Comparison of ENCODE assay signal across 37 cellular contexts in genomic region chr1:2885001-2885400, GRCh38.
"Had no signal": no experiment of that assay in that cellular context is flagged by ENCODE, and none has a peak within 500 bp of the region (broad histone marks: within the 10 kb centered on the region; RNA-seq: fewer than 3 reads in every experiment).

No MANE protein-coding gene starts in this region.

- H3K9me3 Mint-ChIP-seq: activated naive CD4-positive, alpha-beta T cell treated with anti-CD3 and anti-CD28 coated beads, Interleukin-2, amount 10 ng/mL, durations not matched to agents 7 days and 5 days; activated naive CD4-positive, alpha-beta T cell treated with anti-CD3 and anti-CD28 coated beads, Interleukin-2, amount 50 U/mL, for 24 hours; activated naive CD4-positive, alpha-beta T cell treated with anti-CD3 and anti-CD28 coated beads, Interleukin-2, amount 50 U/mL, for 72 hours; activated naive CD8-positive, alpha-beta T cell treated with anti-CD3 and anti-CD28 coated beads for 36 hours; activated naive CD8-positive, alpha-beta T cell treated with anti-CD3 and anti-CD28 coated beads, Interleukin-2, amount 10 ng/mL, durations not matched to agents 7 days and 5 days; activated naive CD8-positive, alpha-beta T cell treated with anti-CD3 and anti-CD28 coated beads, Interleukin-2, amount 50 U/mL, for 24 hours; activated T-cell treated with anti-CD3 and anti-CD28 coated beads, Interleukin-2, amount 50 U/mL, for 24 hours; activated T-cell treated with anti-CD3 and anti-CD28 coated beads, Interleukin-2, amount 50 U/mL, for 4 hours; activated T-cell treated with anti-CD3 and anti-CD28 coated beads, Interleukin-2, amount 50 U/mL, for 72 hours; activated T-helper 1 cell treated with anti-CD3 and anti-CD28 coated beads, Interleukin-12 subunit alpha, Interleukin-12 subunit beta, Interleukin-2, Interleukin-4 antibody, amounts not matched to agents 30 ng/mL and 10 ng/mL and 1 ng/mL, durations not matched to agents 14 hours and 24 hours and 36 hours; activated T-helper 17 cell treated with anti-CD3 and anti-CD28 coated beads, Interleukin-2, amount 50 U/mL, for 72 hours; activated T-helper 2 cell treated with anti-CD3 and anti-CD28 coated beads, Interferon-gamma antibody, Interleukin-2, Interleukin-4, amounts not matched to agents 10 μg/mL and 5 μg/mL and 100 μg/mL, durations not matched to agents 14 hours and 24 hours and 36 hours; central memory CD8-positive, alpha-beta T cell had no signal

- H3K4me3 ChIP-seq: adrenal gland, ascending aorta, body of pancreas, breast epithelium, cardiac muscle cell had no signal

- H3K27ac ChIP-seq: adrenal gland, ascending aorta, body of pancreas, brain microvascular endothelial cell, breast epithelium, cardiac muscle cell had no signal

- H3K4me1 Mint-ChIP-seq: activated naive CD4-positive, alpha-beta T cell treated with anti-CD3 and anti-CD28 coated beads, Interleukin-2, amount 50 U/mL, for 24 hours; activated naive CD8-positive, alpha-beta T cell treated with anti-CD3 and anti-CD28 coated beads, Interleukin-2, amount 10 ng/mL, durations not matched to agents 7 days and 5 days; activated naive CD8-positive, alpha-beta T cell treated with anti-CD3 and anti-CD28 coated beads, Interleukin-2, amount 50 U/mL, for 24 hours; activated T-helper 17 cell treated with anti-CD3 and anti-CD28 coated beads, Interleukin-2, amount 50 U/mL, for 72 hours; brain; central memory CD8-positive, alpha-beta T cell had no signal

- H3K27me3 Mint-ChIP-seq: activated naive CD4-positive, alpha-beta T cell treated with anti-CD3 and anti-CD28 coated beads, Interleukin-2, amount 50 U/mL, for 24 hours; activated naive CD8-positive, alpha-beta T cell; activated T-helper 17 cell treated with anti-CD3 and anti-CD28 coated beads, Interleukin-2, amount 50 U/mL, for 72 hours had no signal

- H3K27ac Mint-ChIP-seq: activated naive CD4-positive, alpha-beta T cell treated with anti-CD3 and anti-CD28 coated beads, Interleukin-2, amount 10 ng/mL, durations not matched to agents 7 days and 5 days; activated naive CD4-positive, alpha-beta T cell treated with anti-CD3 and anti-CD28 coated beads, Interleukin-2, amount 50 U/mL, for 24 hours; activated naive CD4-positive, alpha-beta T cell treated with anti-CD3 and anti-CD28 coated beads, Interleukin-2, amount 50 U/mL, for 72 hours; activated naive CD8-positive, alpha-beta T cell; activated naive CD8-positive, alpha-beta T cell treated with anti-CD3 and anti-CD28 coated beads for 36 hours; activated naive CD8-positive, alpha-beta T cell treated with anti-CD3 and anti-CD28 coated beads, Interleukin-2, amount 10 ng/mL, durations not matched to agents 7 days and 5 days; activated naive CD8-positive, alpha-beta T cell treated with anti-CD3 and anti-CD28 coated beads, Interleukin-2, amount 50 U/mL, for 24 hours; activated T-cell treated with anti-CD3 and anti-CD28 coated beads, Interleukin-2, amount 50 U/mL, for 24 hours; activated T-cell treated with anti-CD3 and anti-CD28 coated beads, Interleukin-2, amount 50 U/mL, for 72 hours; activated T-helper 1 cell treated with anti-CD3 and anti-CD28 coated beads, Interleukin-12 subunit alpha, Interleukin-12 subunit beta, Interleukin-2, Interleukin-4 antibody, amounts not matched to agents 30 ng/mL and 10 ng/mL and 1 ng/mL, durations not matched to agents 14 hours and 24 hours and 36 hours; activated T-helper 17 cell treated with anti-CD3 and anti-CD28 coated beads, Interleukin-2, amount 50 U/mL, for 72 hours; activated T-helper 2 cell treated with anti-CD3 and anti-CD28 coated beads, Interferon-gamma antibody, Interleukin-2, Interleukin-4, amounts not matched to agents 10 μg/mL and 5 μg/mL and 100 μg/mL, durations not matched to agents 14 hours and 24 hours and 36 hours had no signal

- H3K4me3 Mint-ChIP-seq: activated naive CD4-positive, alpha-beta T cell treated with anti-CD3 and anti-CD28 coated beads, Interleukin-2, amount 10 ng/mL, durations not matched to agents 7 days and 5 days; activated naive CD4-positive, alpha-beta T cell treated with anti-CD3 and anti-CD28 coated beads, Interleukin-2, amount 50 U/mL, for 24 hours; activated naive CD8-positive, alpha-beta T cell; activated naive CD8-positive, alpha-beta T cell treated with anti-CD3 and anti-CD28 coated beads for 36 hours; activated naive CD8-positive, alpha-beta T cell treated with anti-CD3 and anti-CD28 coated beads, Interleukin-2, amount 10 ng/mL, durations not matched to agents 7 days and 5 days; activated naive CD8-positive, alpha-beta T cell treated with anti-CD3 and anti-CD28 coated beads, Interleukin-2, amount 50 U/mL, for 24 hours; activated T-cell treated with anti-CD3 and anti-CD28 coated beads, Interleukin-2, amount 50 U/mL, for 24 hours; activated T-cell treated with anti-CD3 and anti-CD28 coated beads, Interleukin-2, amount 50 U/mL, for 4 hours; activated T-cell treated with anti-CD3 and anti-CD28 coated beads, Interleukin-2, amount 50 U/mL, for 72 hours; activated T-helper 1 cell treated with anti-CD3 and anti-CD28 coated beads, Interleukin-12 subunit alpha, Interleukin-12 subunit beta, Interleukin-2, Interleukin-4 antibody, amounts not matched to agents 30 ng/mL and 10 ng/mL and 1 ng/mL, durations not matched to agents 14 hours and 24 hours and 36 hours; activated T-helper 17 cell treated with anti-CD3 and anti-CD28 coated beads, Interleukin-2, amount 50 U/mL, for 72 hours; central memory CD8-positive, alpha-beta T cell had no signal

- H3K36me3 Mint-ChIP-seq: activated naive CD4-positive, alpha-beta T cell treated with anti-CD3 and anti-CD28 coated beads, Interleukin-2, amount 10 ng/mL, durations not matched to agents 7 days and 5 days; activated naive CD4-positive, alpha-beta T cell treated with anti-CD3 and anti-CD28 coated beads, Interleukin-2, amount 50 U/mL, for 24 hours; activated naive CD4-positive, alpha-beta T cell treated with anti-CD3 and anti-CD28 coated beads, Interleukin-2, amount 50 U/mL, for 72 hours; activated naive CD8-positive, alpha-beta T cell; activated naive CD8-positive, alpha-beta T cell treated with anti-CD3 and anti-CD28 coated beads for 36 hours; activated naive CD8-positive, alpha-beta T cell treated with anti-CD3 and anti-CD28 coated beads, Interleukin-2, amount 10 ng/mL, durations not matched to agents 7 days and 5 days; brain had no signal

- H3K27me3 ChIP-seq: adrenal gland, ascending aorta, brain microvascular endothelial cell, cardiac muscle cell had no signal

- DNase-seq: activated effector memory CD4-positive, alpha-beta T cell treated with anti-CD3 and anti-CD28 coated beads, Interleukin-2, amount 50 U/mL, for 16 hours; activated effector memory CD4-positive, alpha-beta T cell treated with Interleukin-2 at 50 U/mL for 16 hours; activated gamma-delta T cell; activated gamma-delta T cell treated with Interleukin-2 at 50 U/mL for 16 hours; activated naive CD4-positive, alpha-beta T cell; activated naive CD4-positive, alpha-beta T cell treated with anti-CD3 and anti-CD28 coated beads, Interleukin-2, amount 10 ng/mL, durations not matched to agents 7 days and 5 days; activated naive CD4-positive, alpha-beta T cell treated with anti-CD3 and anti-CD28 coated beads, Interleukin-2, amount 50 U/mL, for 16 hours; activated naive CD4-positive, alpha-beta T cell treated with Interleukin-2 at 50 U/mL for 16 hours; activated naive CD8-positive, alpha-beta T cell treated with anti-CD3 and anti-CD28 coated beads for 36 hours; activated naive CD8-positive, alpha-beta T cell treated with anti-CD3 and anti-CD28 coated beads, Interleukin-2, amount 10 ng/mL, durations not matched to agents 7 days and 5 days; activated naive CD8-positive, alpha-beta T cell treated with anti-CD3 and anti-CD28 coated beads, Interleukin-2, amount 50 U/mL, for 24 hours; activated T-cell treated with anti-CD3 and anti-CD28 coated beads, Interleukin-2, amount 50 U/mL, for 1 hour; activated T-cell treated with anti-CD3 and anti-CD28 coated beads, Interleukin-2, amount 50 U/mL, for 24 hours; activated T-cell treated with anti-CD3 and anti-CD28 coated beads, Interleukin-2, amount 50 U/mL, for 4 hours; activated T-cell treated with anti-CD3 and anti-CD28 coated beads, Interleukin-2, amount 50 U/mL, for 48 hours; activated T-cell treated with anti-CD3 and anti-CD28 coated beads, Interleukin-2, amount 50 U/mL, for 72 hours; adrenal gland; amniotic stem cell; amygdala; anterior cingulate cortex; aorta; body of pancreas; brain microvascular endothelial cell; caudate nucleus; central memory CD4-positive, alpha-beta T cell; cerebellar nuclear complex had no signal

- H3K9me3 ChIP-seq: adrenal gland, ascending aorta, body of pancreas, breast epithelium had no signal

- H3K36me3 ChIP-seq: adrenal gland, ascending aorta, brain microvascular endothelial cell, breast epithelium, cardiac muscle cell had no signal

- H3K4me1 ChIP-seq: adrenal gland, ascending aorta, body of pancreas, breast epithelium had no signal
